Comparison of ENCODE assay signal across 9 cellular contexts in genomic region chr3:57910988-57911387, GRCh38.
DNase-seq lines count a peak whose midpoint lies in the region; ATAC-seq and TF ChIP-seq lines count a peak whose summit lies in the region.
"Had no signal": no experiment of that assay in that cellular context is flagged by ENCODE, and none has a peak within 500 bp of the region (broad histone marks: within the 10 kb centered on the region; RNA-seq: fewer than 3 reads in every experiment).

No MANE protein-coding gene starts in this region.

- H3K4me1 Mint-ChIP-seq in brain (no peaks in the 10 kb centered on the region), osteocyte (ENCODE audit: unreplicated experiment) (peaks cover 23% of the 10 kb centered on the region)
- H3K4me1 Mint-ChIP-seq: activated B cell treated with CpG ODN at 0.5 μM for 24 hours had no signal

- no peak overlapping the region for H3K4me2 ChIP-seq in MM.1S (ENCODE audit: low read depth, low read length)

- H3K27ac ChIP-seq in MM.1S (ENCODE audit: low read length): no peak overlapping the region

- H2AFZ ChIP-seq in MM.1S (ENCODE audit: low read length): no peak overlapping the region

- no peaks in the 10 kb centered on the region for H3K27me3 ChIP-seq in MM.1S (replicated peaks; ENCODE audit: insufficient read depth, low read length)

- H3K9me3 ChIP-seq in MM.1S (replicated peaks; ENCODE audit: insufficient read depth, low read length): no peaks in the 10 kb centered on the region

- H3K9me3 Mint-ChIP-seq in brain: no peaks in the 10 kb centered on the region
- H3K9me3 Mint-ChIP-seq in osteocyte (ENCODE audit: unreplicated experiment): no peaks in the 10 kb centered on the region
- H3K9me3 Mint-ChIP-seq: activated B cell treated with CpG ODN at 0.5 μM for 24 hours had no signal

- H3K79me2 ChIP-seq in MM.1S (ENCODE audit: low read length): no peaks in the 10 kb centered on the region

- TF ChIP-seq CTCF in MM.1S (IDR thresholded peaks at IDR 0.05; ENCODE audit: low read length) (peak; percentile 41), brain (conservative IDR thresholded peaks at IDR 0.05) (peak; percentile 33 to 47), osteocyte (IDR thresholded peaks at IDR 0.05) (peak; percentile 50)

- no peak overlapping the region for H3K4me3 ChIP-seq in MM.1S (ENCODE audit: low read length)

- peaks cover 3% of the 10 kb centered on the region; the same call in 1 of the 2 replicates for H3K36me3 ChIP-seq in MM.1S (replicated peaks; ENCODE audit: insufficient read depth, low read length)

- H3K4me1 ChIP-seq in MM.1S (ENCODE audit: low read length): no peaks in the 10 kb centered on the region

- DNase-seq in DMS 273 (lab: John Stamatoyannopoulos, UW; ENCODE audit: unreplicated experiment) (peak; percentile 37), DMS 273 treated with DMSO at 0.1 percent for 48 hours (lab: John Stamatoyannopoulos, UW) (no peak), MM.1S (peak; percentile 23), osteocyte (ENCODE audit: extremely low spot score, unreplicated experiment) (no peak), cortex of kidney (lab: John Stamatoyannopoulos, UW) (no peak)
- DNase-seq: activated B cell treated with CpG ODN at 0.5 μM for 24 hours had no signal

- H3K9ac ChIP-seq in MM.1S (ENCODE audit: low read length): no peak overlapping the region

- H3K27me3 Mint-ChIP-seq in brain (no peaks in the 10 kb centered on the region), osteocyte (ENCODE audit: unreplicated experiment) (no peaks in the 10 kb centered on the region)
- H3K27me3 Mint-ChIP-seq: activated B cell treated with CpG ODN at 0.5 μM for 24 hours had no signal

- H4K20me1 ChIP-seq in MM.1S (ENCODE audit: insufficient read depth, low read length): no peaks in the 10 kb centered on the region

- H3K36me3 Mint-ChIP-seq in brain (peaks cover 47% of the 10 kb centered on the region), osteocyte (ENCODE audit: unreplicated experiment) (peaks cover 21% of the 10 kb centered on the region)

- H3F3A ChIP-seq in MM.1S (ENCODE audit: insufficient read depth, low read length): no peaks in the 10 kb centered on the region

- ATAC-seq in GM21381 (IDR thresholded peaks at IDR 0.05; ENCODE audit: unreplicated experiment) (no peak), GM18858 (IDR thresholded peaks at IDR 0.05; ENCODE audit: unreplicated experiment) (no peak)

- H3K27ac Mint-ChIP-seq in brain: no peak overlapping the region
- H3K27ac Mint-ChIP-seq in osteocyte (ENCODE audit: unreplicated experiment): no peak overlapping the region
- H3K27ac Mint-ChIP-seq: activated B cell treated with CpG ODN at 0.5 μM for 24 hours had no signal

- H3K4me3 Mint-ChIP-seq in brain (no peak overlapping the region), osteocyte (ENCODE audit: unreplicated experiment) (no peak overlapping the region)
- H3K4me3 Mint-ChIP-seq: activated B cell treated with CpG ODN at 0.5 μM for 24 hours had no signal

- no peaks in the 10 kb centered on the region for H3K9me2 ChIP-seq in MM.1S (replicated peaks; ENCODE audit: insufficient read depth, low read length)

Comparison
In these comparisons a context has a peak if more than half of its experiments do, and no peak if none do; other contexts are left out.
1. DNase-seq: peak in DMS 273 (single experiment) and MM.1S (single experiment); none in DMS 273 treated with DMSO at 0.1 percent for 48 hours (single experiment), osteocyte (single experiment) and cortex of kidney (single experiment).
2. Peak in every context shown above with its lines, with median percentiles within 50 percentile points of each other: CTCF ChIP-seq.